ENCODE assay signal across 1 cellular context in genomic region chr1:217135569-217135915, GRCh38.
TF ChIP-seq lines count a peak whose summit lies in the region.

No MANE protein-coding gene starts in this region.

TF ChIP-seq in IMR-90, 13 proteins besides CTCF, POLR2A, EP300 and RAD21 (continued from another document):
- TF ChIP-seq ELK1 (IDR thresholded peaks at IDR 0.05; ENCODE audit: borderline replicate concordance, low read depth, low read length) (no peak), CEBPB (IDR thresholded peaks at IDR 0.05; ENCODE audit: low read depth, low read length) (no peak), RCOR1 (IDR thresholded peaks at IDR 0.05; ENCODE audit: insufficient replicate concordance, low read length) (no peak), MAFK (IDR thresholded peaks at IDR 0.05; ENCODE audit: low read depth, low read length) (no peak), SMC3 (IDR thresholded peaks at IDR 0.05; ENCODE audit: low read depth, low read length) (no peak), MXI1 (IDR thresholded peaks at IDR 0.05; ENCODE audit: borderline replicate concordance, low read depth, low read length) (no peak), USF2 (IDR thresholded peaks at IDR 0.05; ENCODE audit: low read depth, low read length) (no peak)
